ENCODE assay signal across 26 cellular contexts in the genomic region with DNA sequence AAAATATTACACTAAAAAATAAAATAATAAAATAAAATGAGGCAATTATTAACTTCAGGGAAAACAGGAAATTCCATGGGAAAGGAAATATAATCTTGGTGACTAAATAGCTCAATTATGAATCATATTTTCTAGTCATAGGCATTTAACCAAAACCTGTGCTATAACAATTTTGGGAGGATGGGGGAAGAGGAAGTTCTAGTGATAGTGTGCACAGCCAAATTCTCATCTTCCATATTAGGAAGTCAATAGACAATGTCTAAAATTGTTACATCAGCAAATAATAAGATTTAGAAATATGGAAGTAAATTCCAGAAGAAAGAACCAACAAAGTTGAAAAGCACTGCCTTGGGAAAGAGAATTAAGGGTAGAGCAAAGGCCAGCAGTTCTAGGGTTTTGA. TPM values are rescaled to one million over a fixed set of nuclear protein-coding genes. Genes with fewer than 3 reads are reported as not detected.
DNase-seq lines count a peak whose midpoint lies in the region; ATAC-seq and TF ChIP-seq lines count a peak whose summit lies in the region.
"Had no signal": no experiment of that assay in that cellular context is flagged by ENCODE, and none has a peak within 500 bp of the region (broad histone marks: within the 10 kb centered on the region; RNA-seq: fewer than 3 reads in every experiment).

No MANE protein-coding gene starts in this region.

- no peaks in the 10 kb centered on the region for H3K9me3 ChIP-seq in IMR-90 (ENCODE audit: control insufficient read depth, insufficient read depth, low read length)
- H3K9me3 ChIP-seq: esophagus squamous epithelium, heart left ventricle, transverse colon had no signal

- no peaks in the 10 kb centered on the region for H3K36me3 ChIP-seq in IMR-90 (ENCODE audit: control insufficient read depth, insufficient read depth, low read length)
- H3K36me3 ChIP-seq in brain microvascular endothelial cell (replicated peaks), result no peaks in the 10 kb centered on the region
- H3K36me3 ChIP-seq: esophagus squamous epithelium, heart left ventricle, transverse colon had no signal

- H2AK5ac ChIP-seq in IMR-90 (ENCODE audit: low read depth, low read length), result no peak overlapping the region

- intact Hi-C loops in IMR-90 (cut with micrococcal nuclease), result no loop called here

- H4K91ac ChIP-seq in IMR-90 (ENCODE audit: insufficient read depth, low read depth, low read length), result no peak overlapping the region

- no peak overlapping the region for H2AFZ ChIP-seq in IMR-90 (replicated peaks; ENCODE audit: low read length, poor library complexity)

- POLR2A ChIA-PET in IMR-90 (lab: Charles Lee; ENCODE audit: unreplicated experiment), result no interaction called here

- no peaks in the 10 kb centered on the region for H4K20me1 ChIP-seq in IMR-90 (ENCODE audit: insufficient read depth, low read length)

- no peak for TF ChIP-seq POLR2A in IMR-90 (IDR thresholded peaks at IDR 0.05; ENCODE audit: low read depth, low read length)

- H3K56ac ChIP-seq in IMR-90 (ENCODE audit: extremely low read depth, insufficient read depth, low read length), result no peak overlapping the region

- no peak overlapping the region for H3K18ac ChIP-seq in IMR-90 (ENCODE audit: low read depth, low read length)

- no peak for TF ChIP-seq CTCF in IMR-90 (conservative IDR thresholded peaks at IDR 0.05; ENCODE audit: low read depth, low read length)
- TF ChIP-seq CTCF in brain microvascular endothelial cell (IDR thresholded peaks at IDR 0.05; ENCODE audit: low read depth, low read length, missing control alignments), result no peak
- no peak for TF ChIP-seq CTCF in fibroblast of pulmonary artery (IDR thresholded peaks at IDR 0.05; ENCODE audit: low read length, missing control alignments)

- H2BK5ac ChIP-seq in IMR-90 (ENCODE audit: low read depth, low read length, poor library complexity, severe bottlenecking), result no peak overlapping the region

- H3K4me3 ChIP-seq in IMR-90 (ENCODE audit: insufficient read depth, low read depth, low read length), result no peak overlapping the region
- H3K4me3 ChIP-seq in brain microvascular endothelial cell (ENCODE audit: low read depth, low read length), result no peak overlapping the region
- H3K4me3 ChIP-seq in fibroblast of pulmonary artery (replicated peaks; ENCODE audit: low read depth, low read length), result no peak overlapping the region
- H3K4me3 ChIP-seq: dorsolateral prefrontal cortex, esophagus squamous epithelium, heart left ventricle, transverse colon had no signal

- BruUV-seq in IMR-90 (replicated peaks; lab: Mats Ljungman, UMichigan), result no TSS peak

- CTCF ChIA-PET in IMR-90 (lab: Yijun Ruan, JAX), result no interaction called here

- no peak overlapping the region for H2BK20ac ChIP-seq in IMR-90 (ENCODE audit: low read depth, low read length)

- no peak overlapping the region for H3K9ac ChIP-seq in IMR-90 (ENCODE audit: low read depth, low read length)

- no peak overlapping the region for H4K5ac ChIP-seq in IMR-90 (ENCODE audit: low read depth, low read length)

- H3K4ac ChIP-seq in IMR-90 (ENCODE audit: low read depth, low read length), result no peak overlapping the region

- no peaks in the 10 kb centered on the region for H3K79me1 ChIP-seq in IMR-90 (ENCODE audit: low read depth in 1 of 2, low read length in 2 of 2)

- H3K27me3 ChIP-seq in IMR-90 (ENCODE audit: control insufficient read depth, insufficient read depth, low read length), result peaks cover 7% of the 10 kb centered on the region
- H3K27me3 ChIP-seq in brain microvascular endothelial cell (replicated peaks), result no peaks in the 10 kb centered on the region
- H3K27me3 ChIP-seq: esophagus squamous epithelium, transverse colon had no signal

- dilution Hi-C loops in IMR-90 (cut with HindIII; ENCODE audit: low sequenced_read_pairs, unreplicated experiment), result no loop called here

- in situ Hi-C loops in IMR-90 (cut with MboI; ENCODE audit: low sequenced_read_pairs), result no loop called here
- in situ Hi-C loops in brain microvascular endothelial cell (cut with HindIII; ENCODE audit: low pct_ligation_motif_present, low sequenced_read_pairs), result no loop called here

- DNase-seq in A172 (ENCODE audit: low spot score) (peak; percentile 4), IMR-90 (peak; percentile 47), brain microvascular endothelial cell (no peak), fibroblast of pulmonary artery (ENCODE audit: low read depth) (peak; percentile 84), SHP77 treated with DMSO at 0.1 percent for 48 hours (lab: John Stamatoyannopoulos, UW) (no peak), SKM-1 treated with dmso at 0.1 percent for 144 hours (lab: John Stamatoyannopoulos, UW; ENCODE audit: unreplicated experiment) (no peak)
- DNase-seq in activated naive CD4-positive, alpha-beta T cell treated with anti-CD3 and anti-CD28 coated beads, Interleukin-2, amount 50 U/mL, for 16 hours, result no peak
- DNase-seq: 8988T; activated CD4-positive, alpha-beta T cell treated with anti-CD3 and anti-CD28 coated beads, Interleukin-2, amount 10 ng/mL, durations not matched to agents 24 days and 14 days; activated naive CD8-positive, alpha-beta T cell treated with anti-CD3 and anti-CD28 coated beads, Interleukin-2, amount 50 U/mL, for 24 hours; DMS 273 treated with DMSO at 0.1 percent for 48 hours; dorsolateral prefrontal cortex; esophagus squamous epithelium; H9; heart left ventricle; NCI-H1092; NCI-H2081; stimulated activated CD4-positive, alpha-beta T cell treated with anti-CD3 and anti-CD28 coated beads, Interleukin-15, amount 100 ng/mL, for 24 hours; stimulated activated naive CD4-positive, alpha-beta T cell; T-helper 1 cell; transverse colon had no signal

- no peak overlapping the region for H3K23ac ChIP-seq in IMR-90 (ENCODE audit: low read depth, low read length)

- no peaks in the 10 kb centered on the region for H3K9me1 ChIP-seq in IMR-90 (ENCODE audit: insufficient read depth, low read length)

- no peak overlapping the region for H4K8ac ChIP-seq in IMR-90 (ENCODE audit: low read depth in 2 of 2, low read length in 2 of 2)

- H3K14ac ChIP-seq in IMR-90 (replicated peaks; ENCODE audit: low read depth, low read length), result no peak overlapping the region

- no peak overlapping the region for H2AK9ac ChIP-seq in IMR-90 (replicated peaks; ENCODE audit: low read depth, low read length, poor library complexity)

- no peak overlapping the region for H3K4me2 ChIP-seq in IMR-90 (ENCODE audit: low read depth, low read length)

- peak overlapping the region; percentile 46; the same call in 1 of the 2 replicates for H2BK120ac ChIP-seq in IMR-90 (ENCODE audit: low read depth, low read length)

- TF ChIP-seq RAD21 in IMR-90 (IDR thresholded peaks at IDR 0.05; ENCODE audit: low read length), result no peak

- H3K27ac ChIP-seq in IMR-90 (ENCODE audit: insufficient read depth, low read length), result no peak overlapping the region
- H3K27ac ChIP-seq in brain microvascular endothelial cell, result peak overlapping the region; percentile 9
- H3K27ac ChIP-seq: C4-2B, dorsolateral prefrontal cortex, esophagus squamous epithelium, transverse colon had no signal

- no peak overlapping the region for H2BK15ac ChIP-seq in IMR-90 (ENCODE audit: low read depth, low read length)

- peaks cover 2% of the 10 kb centered on the region; the same call in 1 of the 2 replicates for H3K4me1 ChIP-seq in IMR-90 (ENCODE audit: control insufficient read depth, insufficient read depth, low read length)
- H3K4me1 ChIP-seq: esophagus squamous epithelium, heart left ventricle, transverse colon had no signal

- no peak for ATAC-seq in IMR-90 (ENCODE audit: low read depth)
- ATAC-seq in HG03139 (IDR thresholded peaks at IDR 0.05; ENCODE audit: unreplicated experiment), result no peak
- ATAC-seq: activated naive CD8-positive, alpha-beta T cell treated with anti-CD3 and anti-CD28 coated beads, Interleukin-2, amount 50 U/mL, for 24 hours; heart left ventricle had no signal

TF ChIP-seq in IMR-90, 13 proteins besides CTCF, POLR2A, EP300 and RAD21:
- TF ChIP-seq, protein P1, sequence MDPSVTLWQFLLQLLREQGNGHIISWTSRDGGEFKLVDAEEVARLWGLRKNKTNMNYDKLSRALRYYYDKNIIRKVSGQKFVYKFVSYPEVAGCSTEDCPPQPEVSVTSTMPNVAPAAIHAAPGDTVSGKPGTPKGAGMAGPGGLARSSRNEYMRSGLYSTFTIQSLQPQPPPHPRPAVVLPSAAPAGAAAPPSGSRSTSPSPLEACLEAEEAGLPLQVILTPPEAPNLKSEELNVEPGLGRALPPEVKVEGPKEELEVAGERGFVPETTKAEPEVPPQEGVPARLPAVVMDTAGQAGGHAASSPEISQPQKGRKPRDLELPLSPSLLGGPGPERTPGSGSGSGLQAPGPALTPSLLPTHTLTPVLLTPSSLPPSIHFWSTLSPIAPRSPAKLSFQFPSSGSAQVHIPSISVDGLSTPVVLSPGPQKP (IDR thresholded peaks at IDR 0.05; ENCODE audit: borderline replicate concordance, low read depth, low read length), result no peak
- peak; percentile 88 for TF ChIP-seq MAFK (IDR thresholded peaks at IDR 0.05; ENCODE audit: low read depth, low read length)

RNA-seq across cellular contexts. Expression of a gene that starts 2.8 kb away (rescaled TPM):
- total RNA-seq in A172 (2014; rRNA removed; shearing (Covaris generic)), result not detected in 2 replicates
- total RNA-seq in IMR-90 (2012; rRNA removed), result under 0.01 TPM in 1 of 2 replicates, not detected in the other
- not detected in 2 replicates for polyA plus RNA-seq in IMR-90 (2012; rRNA removed)
- polyA plus RNA-seq in IMR-90 (2012; cell fraction: cytosol; rRNA removed), result 0.06 TPM in 1 of 2 replicates, not detected in the other
- 0.08 TPM in 1 of 2 replicates, not detected in the other for polyA plus RNA-seq in IMR-90 (2012; cell fraction: nucleus; rRNA removed; ENCODE audit: low replicate concordance)
- total RNA-seq: activated CD4-positive, alpha-beta T cell treated with anti-CD3 and anti-CD28 coated beads, Interleukin-2, amount 10 ng/mL, durations not matched to agents 24 days and 14 days; activated T-helper 2 cell treated with anti-CD3 and anti-CD28 coated beads, Interferon-gamma antibody, Interleukin-2, Interleukin-4, amounts not matched to agents 10 μg/mL and 5 μg/mL and 100 μg/mL, durations not matched to agents 14 hours and 24 hours and 36 hours; dorsolateral prefrontal cortex; esophagus squamous epithelium; H9; heart left ventricle; NCI-H460; transverse colon had no signal
- polyA plus RNA-seq: heart left ventricle had no signal

RNA-seq across cellular contexts. Expression of a gene that starts 15.3 kb away (rescaled TPM):
- not detected in 2 replicates for total RNA-seq in A172 (2014; rRNA removed; shearing (Covaris generic))
- total RNA-seq in IMR-90 (2012; rRNA removed), result not detected in 2 replicates
- not detected in 2 replicates for polyA plus RNA-seq in IMR-90 (2012; rRNA removed)
- not detected in 2 replicates for polyA plus RNA-seq in IMR-90 (2012; cell fraction: cytosol; rRNA removed)
- polyA plus RNA-seq in IMR-90 (2012; cell fraction: nucleus; rRNA removed; ENCODE audit: low replicate concordance), result not detected in 2 replicates
- total RNA-seq: activated CD4-positive, alpha-beta T cell treated with anti-CD3 and anti-CD28 coated beads, Interleukin-2, amount 10 ng/mL, durations not matched to agents 24 days and 14 days; activated T-helper 2 cell treated with anti-CD3 and anti-CD28 coated beads, Interferon-gamma antibody, Interleukin-2, Interleukin-4, amounts not matched to agents 10 μg/mL and 5 μg/mL and 100 μg/mL, durations not matched to agents 14 hours and 24 hours and 36 hours; esophagus squamous epithelium; H9; heart left ventricle; lower leg skin; NCI-H460; transverse colon had no signal
- polyA plus RNA-seq: heart left ventricle had no signal

Comparison
In these comparisons a context has a peak if more than half of its experiments do, and no peak if none do; other contexts are left out.
1. DNase-seq: peak in A172 (single experiment), IMR-90 (single experiment) and fibroblast of pulmonary artery (single experiment); none in brain microvascular endothelial cell (single experiment), SHP77 treated with DMSO at 0.1 percent for 48 hours (single experiment), activated naive CD4-positive, alpha-beta T cell treated with anti-CD3 and anti-CD28 coated beads, Interleukin-2, amount 50 U/mL, for 16 hours (single experiment) and SKM-1 treated with dmso at 0.1 percent for 144 hours (single experiment).